Comparison of ENCODE assay signal across 24 cellular contexts in the genomic region with DNA sequence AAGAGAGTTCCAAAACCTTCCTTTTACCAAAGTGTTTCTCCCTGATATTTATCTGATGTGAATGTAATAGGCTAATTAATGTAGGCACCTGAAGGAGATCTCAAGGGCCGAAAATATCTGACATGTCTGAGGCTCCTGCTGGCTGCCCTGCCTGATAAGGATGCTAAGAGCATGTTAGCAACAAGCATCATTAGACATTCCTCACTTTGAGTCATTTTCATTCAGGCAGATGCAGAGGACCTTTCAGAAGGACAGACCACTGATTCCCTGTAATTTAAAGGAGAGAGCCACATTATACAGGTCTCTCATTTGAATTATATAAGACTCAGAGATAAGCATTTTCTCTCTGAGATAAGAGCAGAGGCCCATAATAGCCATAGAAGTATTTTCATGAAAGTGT.
DNase-seq lines count a peak whose midpoint lies in the region; ATAC-seq, FAIRE-seq and TF ChIP-seq lines count a peak whose summit lies in the region.
"Had no signal": no experiment of that assay in that cellular context is flagged by ENCODE, and none has a peak within 500 bp of the region (broad histone marks: within the 10 kb centered on the region; RNA-seq: fewer than 3 reads in every experiment).

No MANE protein-coding gene starts in this region.

- H3K27ac Mint-ChIP-seq in HFFc6: peak overlapping the region; percentile 94
- peak overlapping the region; percentile 82 for H3K27ac Mint-ChIP-seq in astrocyte (ENCODE audit: unreplicated experiment)
- H3K27ac Mint-ChIP-seq: activated naive CD4-positive, alpha-beta T cell treated with anti-CD3 and anti-CD28 coated beads, Interleukin-2, amount 50 U/mL, for 72 hours; CD4-positive, CD25-positive, alpha-beta regulatory T cell; GM23338 had no signal

- H3K9me3 Mint-ChIP-seq in HFFc6: peaks cover 16% of the 10 kb centered on the region
- H3K9me3 Mint-ChIP-seq in astrocyte (ENCODE audit: unreplicated experiment): peaks cover 3% of the 10 kb centered on the region

- TF ChIP-seq CTCF in HFFc6 (IDR thresholded peaks at IDR 0.05) (no peak), astrocyte (IDR thresholded peaks at IDR 0.05; ENCODE audit: insufficient read depth, low read depth, low read length) (no peak), tibial artery (IDR thresholded peaks at IDR 0.05) (no peak), colonic mucosa (IDR thresholded peaks at IDR 0.05) (no peak)

- H3K4me1 ChIP-seq in ACC112 (ENCODE audit: control insufficient read depth, insufficient read depth, low read length, unreplicated experiment) (peaks cover 37% of the 10 kb centered on the region), astrocyte (ENCODE audit: insufficient read depth, low read length) (peaks cover 27% of the 10 kb centered on the region), tibial artery (no peaks in the 10 kb centered on the region), colonic mucosa (no peaks in the 10 kb centered on the region)
- H3K4me1 ChIP-seq: A549, body of pancreas had no signal

- H3K4me3 Mint-ChIP-seq in HFFc6 (peak overlapping the region; percentile 48), astrocyte (ENCODE audit: unreplicated experiment) (no peak overlapping the region)
- H3K4me3 Mint-ChIP-seq: CD4-positive, CD25-positive, alpha-beta regulatory T cell; GM23338 had no signal

- peak; percentile 73 for FAIRE-seq in astrocyte (lab: Jason Lieb, UNC)
- FAIRE-seq: A549, GM12892, K562, urothelium cell line had no signal

- H3K27me3 Mint-ChIP-seq in HFFc6 (ENCODE audit: insufficient read depth) (no peaks in the 10 kb centered on the region), astrocyte (ENCODE audit: low read depth, unreplicated experiment) (no peaks in the 10 kb centered on the region)

- H3K9ac ChIP-seq in astrocyte (ENCODE audit: low read length): peak overlapping the region; percentile 50
- no peak overlapping the region for H3K9ac ChIP-seq in colonic mucosa (ENCODE audit: low read depth in 2 of 2, low read length in 2 of 2)

- H2AFZ ChIP-seq in ACC112 (ENCODE audit: low read length, unreplicated experiment) (peak overlapping the region; percentile 51), astrocyte (ENCODE audit: low read depth, low read length) (no peak overlapping the region)
- H2AFZ ChIP-seq: GM23338, hepatocyte had no signal

- H3K36me3 Mint-ChIP-seq in HFFc6 (ENCODE audit: low read depth): peaks cover 36% of the 10 kb centered on the region
- no peaks in the 10 kb centered on the region for H3K36me3 Mint-ChIP-seq in astrocyte (ENCODE audit: low read depth, unreplicated experiment)
- H3K36me3 Mint-ChIP-seq: activated naive CD4-positive, alpha-beta T cell treated with anti-CD3 and anti-CD28 coated beads, Interleukin-2, amount 50 U/mL, for 72 hours; CD4-positive, CD25-positive, alpha-beta regulatory T cell had no signal

- H3K36me3 ChIP-seq in ACC112 (ENCODE audit: insufficient read depth, low read length) (no peaks in the 10 kb centered on the region), astrocyte (ENCODE audit: insufficient read depth, low read length) (no peaks in the 10 kb centered on the region), tibial artery (no peaks in the 10 kb centered on the region), colonic mucosa (no peaks in the 10 kb centered on the region)

- no peak for ATAC-seq in HG03432 (IDR thresholded peaks at IDR 0.05; ENCODE audit: unreplicated experiment)
- ATAC-seq: A549; activated naive CD4-positive, alpha-beta T cell treated with anti-CD3 and anti-CD28 coated beads, Interleukin-2, amount 50 U/mL, for 72 hours; body of pancreas; GM23338; K562 had no signal

- DNase-seq in HFFc6 (peak; percentile 36), astrocyte (ENCODE audit: low read depth) (peak; percentile 68), kidney tubule cell (ENCODE audit: low spot score) (peak; percentile 48), tibial artery (no peak), SW480 (ENCODE audit: low spot score) (no peak), colonic mucosa (no peak)
- DNase-seq: activated T-cell treated with anti-CD3 and anti-CD28 coated beads, Interleukin-2, amount 50 U/mL, for 48 hours; body of pancreas; CD4-positive, CD25-positive, alpha-beta regulatory T cell; DMS 273 treated with DMSO at 0.1 percent for 48 hours; NCI-H1694 treated with DMSO at 0.1 percent for 48 hours; retina; stimulated activated CD8-positive, alpha-beta memory T cell treated with anti-CD3 and anti-CD28 coated beads, Interleukin-4, amount 100 ng/mL, for 48 hours had no signal

- no peak overlapping the region for H3K4me3 ChIP-seq in ACC112 (ENCODE audit: low read depth, low read length)
- H3K4me3 ChIP-seq in astrocyte (ENCODE audit: insufficient read depth, low read depth, low read length): no peak overlapping the region
- no peak overlapping the region for H3K4me3 ChIP-seq in tibial artery
- no peak overlapping the region for H3K4me3 ChIP-seq in colonic mucosa
- H3K4me3 ChIP-seq: A549, body of pancreas, coronary artery, GM23338, hepatocyte, K562 had no signal

- H3K79me2 ChIP-seq in ACC112 (ENCODE audit: control insufficient read depth, insufficient read depth, low read length, unreplicated experiment) (no peaks in the 10 kb centered on the region), astrocyte (ENCODE audit: insufficient read depth, low read length) (no peaks in the 10 kb centered on the region)
- H3K79me2 ChIP-seq: hepatocyte had no signal

- H3K27ac ChIP-seq in ACC112 (ENCODE audit: low read depth, low read length): peak overlapping the region; percentile 73
- peak overlapping the region; percentile 78 for H3K27ac ChIP-seq in astrocyte (ENCODE audit: low read depth, low read length)
- H3K27ac ChIP-seq in tibial artery: no peak overlapping the region
- H3K27ac ChIP-seq in colonic mucosa: no peak overlapping the region
- H3K27ac ChIP-seq: body of pancreas, coronary artery, hepatocyte, RWPE1 had no signal

- intact Hi-C loops in tibial artery (cut with DNase I; ENCODE audit: low total_unique reads): no loop called here
- intact Hi-C loops in colonic mucosa (cut with DNase I): no loop called here

- peak overlapping the region; percentile 24 for H3K4me2 ChIP-seq in astrocyte (ENCODE audit: low read length)
- H3K4me2 ChIP-seq: A549, GM23338, hepatocyte had no signal

- H3K9me3 ChIP-seq in astrocyte (ENCODE audit: insufficient read depth, low read depth, low read length): no peaks in the 10 kb centered on the region
- peaks cover 0 to 27% (median 14%) of the 10 kb centered on the region in 3 donors for H3K9me3 ChIP-seq in tibial artery
- no peaks in the 10 kb centered on the region for H3K9me3 ChIP-seq in colonic mucosa
- H3K9me3 ChIP-seq: body of pancreas had no signal

- H3K4me1 Mint-ChIP-seq in HFFc6 (ENCODE audit: low read depth) (peaks cover 56% of the 10 kb centered on the region), astrocyte (ENCODE audit: low read depth, unreplicated experiment) (peaks cover 29% of the 10 kb centered on the region)
- H3K4me1 Mint-ChIP-seq: CD4-positive, CD25-positive, alpha-beta regulatory T cell had no signal

- H3K27me3 ChIP-seq in ACC112 (ENCODE audit: insufficient read depth, low read length) (no peaks in the 10 kb centered on the region), astrocyte (ENCODE audit: insufficient read depth, low read length) (no peaks in the 10 kb centered on the region), tibial artery (no peaks in the 10 kb centered on the region), colonic mucosa (no peaks in the 10 kb centered on the region)
- H3K27me3 ChIP-seq: body of pancreas, hepatocyte had no signal

- H4K20me1 ChIP-seq in astrocyte (ENCODE audit: insufficient read depth, low read length): no peaks in the 10 kb centered on the region

Comparison
In these comparisons a context has a peak if more than half of its experiments do, and no peak if none do; other contexts are left out.
1. H3K27ac ChIP-seq: peak in ACC112 (single experiment) and astrocyte (single experiment); none in tibial artery (0 of 2) and colonic mucosa (single experiment).
2. DNase-seq: peak in HFFc6 (single experiment), astrocyte (single experiment) and kidney tubule cell (single experiment); none in tibial artery (0 of 2), SW480 (single experiment) and colonic mucosa (single experiment).